1 cellular context compared by ENCODE assay signal in genomic region chr10:34121125-34121973, GRCh38.
TF ChIP-seq lines count a peak whose summit lies in the region.

No MANE protein-coding gene starts in this region.

TF ChIP-seq in HepG2, 621 proteins besides CTCF, POLR2A, EP300 and RAD21 (continued from another document and continues in another):
- TF ChIP-seq THAP9 (CRISPR knock-in tag; IDR thresholded peaks at IDR 0.05; ENCODE audit: borderline replicate concordance) (no peak), ZBTB26 (CRISPR knock-in tag; IDR thresholded peaks at IDR 0.05; ENCODE audit: borderline replicate concordance) (peak; percentile 47; the same call in 1 of the 2 replicates), FOXA1 (IDR thresholded peaks at IDR 0.05) (no peak; the same call in 1 of the 2 replicates), FOXA1 (CRISPR knock-in tag; IDR thresholded peaks at IDR 0.05) (peak; percentile 90), HOXD1 (CRISPR knock-in tag; IDR thresholded peaks at IDR 0.05) (peak; percentile 65; the same call in 1 of the 2 replicates), ETV6 (CRISPR knock-in tag; conservative IDR thresholded peaks at IDR 0.05) (no peak), DDIT3 (CRISPR knock-in tag; IDR thresholded peaks at IDR 0.05) (peak; percentile 95; the same call in 1 of the 2 replicates), ZNF569 (CRISPR knock-in tag; IDR thresholded peaks at IDR 0.05; ENCODE audit: borderline replicate concordance) (no peak), HCFC1 (IDR thresholded peaks at IDR 0.05; ENCODE audit: low read depth, low read length) (no peak), ZNF567 (CRISPR knock-in tag; IDR thresholded peaks at IDR 0.05; ENCODE audit: borderline replicate concordance) (no peak), ZNF549 (CRISPR knock-in tag; IDR thresholded peaks at IDR 0.05) (no peak), TFDP1 (CRISPR knock-in tag; IDR thresholded peaks at IDR 0.05; ENCODE audit: borderline replicate concordance) (peak; percentile 65; the same call in 1 of the 2 replicates), ZNF362 (CRISPR knock-in tag; IDR thresholded peaks at IDR 0.05; ENCODE audit: borderline replicate concordance) (peak; percentile 84), GRHL1 (CRISPR knock-in tag; conservative IDR thresholded peaks at IDR 0.05) (no peak), ZNF414 (CRISPR knock-in tag; IDR thresholded peaks at IDR 0.05) (peak; percentile 71; the same call in 1 of the 2 replicates), ZFP36L2 (CRISPR knock-in tag; IDR thresholded peaks at IDR 0.05) (no peak), CSRNP1 (CRISPR knock-in tag; IDR thresholded peaks at IDR 0.05) (no peak), TSC22D2 (CRISPR knock-in tag; IDR thresholded peaks at IDR 0.05; ENCODE audit: borderline replicate concordance) (peak; percentile 59; the same call in 1 of the 2 replicates), RERE (CRISPR knock-in tag; IDR thresholded peaks at IDR 0.05; ENCODE audit: low read depth) (peak; percentile 92), NR3C1 (CRISPR knock-in tag; IDR thresholded peaks at IDR 0.05) (no peak), RNF219 (CRISPR knock-in tag; IDR thresholded peaks at IDR 0.05) (no peak), DRAP1 (CRISPR knock-in tag; IDR thresholded peaks at IDR 0.05) (0 out of 2 replicates have a peak, but pooled peaks have one; percentile 44), POLR2G (IDR thresholded peaks at IDR 0.05; ENCODE audit: low read depth, low read length) (no peak), ZNF431 (CRISPR knock-in tag; IDR thresholded peaks at IDR 0.05; ENCODE audit: borderline replicate concordance, low read depth) (no peak; the same call in 1 of the 2 replicates), ZKSCAN1 (IDR thresholded peaks at IDR 0.05; ENCODE audit: low read length) (peak; percentile 79), ZBTB37 (CRISPR knock-in tag; IDR thresholded peaks at IDR 0.05) (peak; percentile 99), ZNF616 (CRISPR knock-in tag; IDR thresholded peaks at IDR 0.05; ENCODE audit: low read depth) (peak; percentile 79; the same call in 1 of the 2 replicates), MTF2 (CRISPR knock-in tag; IDR thresholded peaks at IDR 0.05; ENCODE audit: borderline replicate concordance) (no peak)
